ENCODE assay signal across 9 cellular contexts in the genomic region with DNA sequence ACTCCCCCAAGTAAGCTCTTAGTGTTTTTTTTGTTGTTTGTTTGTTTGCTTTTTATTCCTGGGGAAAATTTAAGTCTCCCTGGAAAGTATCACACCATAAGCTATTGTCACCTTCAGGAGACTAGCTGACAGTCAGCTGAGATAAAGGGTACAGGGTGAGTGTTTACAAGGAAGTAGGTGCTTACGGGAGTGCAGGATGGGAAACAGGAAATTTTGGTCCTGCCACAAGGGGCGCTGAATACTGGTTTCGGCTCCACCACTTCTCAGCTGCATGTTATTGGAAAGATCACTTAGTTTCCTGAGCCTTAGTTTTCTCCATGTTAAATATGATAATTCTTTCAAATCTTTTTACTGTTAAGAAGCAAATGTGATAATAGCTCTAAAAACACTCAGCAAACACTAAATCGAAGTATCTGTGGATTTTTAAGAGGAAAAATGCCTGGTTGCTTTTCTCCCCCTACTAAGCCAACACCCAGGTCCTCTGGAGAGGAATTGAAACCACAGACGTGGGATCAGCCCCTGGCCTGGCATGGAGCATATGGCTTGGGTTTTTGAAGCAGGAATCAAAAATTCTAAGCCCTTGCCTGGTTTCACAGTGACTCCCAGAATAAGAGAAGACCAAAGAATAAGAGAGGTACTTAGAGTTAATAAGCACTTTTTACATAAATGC.
DNase-seq lines count a peak whose midpoint lies in the region; ATAC-seq and TF ChIP-seq lines count a peak whose summit lies in the region.
"Had no signal": no experiment of that assay in that cellular context is flagged by ENCODE, and none has a peak within 500 bp of the region (broad histone marks: within the 10 kb centered on the region; RNA-seq: fewer than 3 reads in every experiment).

No MANE protein-coding gene starts in this region.

- DNase-seq in Calu3 (peak; percentile 68), GM23338 (ENCODE audit: low spot score) (peak; percentile 82), NCI-H460 (ENCODE audit: extremely low read depth, low read depth) (peak; percentile 22), Right ventricle myocardium superior (peak; percentile 60), sciatic nerve (ENCODE audit: low spot score) (peak; percentile 65), omental fat pad (ENCODE audit: low spot score) (no peak)
- DNase-seq in activated CD8-positive, alpha-beta T cell treated with anti-CD3 and anti-CD28 coated beads, Interleukin-2, amount 10 ng/mL, durations not matched to agents 7 days and 5 days, result peak; percentile 28

- H3K4me1 ChIP-seq in GM23338 (ENCODE audit: insufficient read depth), result peaks cover 3% of the 10 kb centered on the region; the same call in 1 of the 2 replicates

- H3K4me3 Mint-ChIP-seq in Calu3 (ENCODE audit: low read depth, unreplicated experiment), result no peak overlapping the region
- H3K4me3 Mint-ChIP-seq in GM23338, result no peak overlapping the region
- no peak overlapping the region for H3K4me3 Mint-ChIP-seq in activated CD8-positive, alpha-beta T cell treated with anti-CD3 and anti-CD28 coated beads, Interleukin-2, amount 10 ng/mL, durations not matched to agents 7 days and 5 days

- H3K27ac Mint-ChIP-seq in Calu3 (ENCODE audit: unreplicated experiment) (no peak overlapping the region), GM23338 (peak overlapping the region; percentile 64; the same call in 1 of the 2 replicates)
- H3K27ac Mint-ChIP-seq in activated CD8-positive, alpha-beta T cell treated with anti-CD3 and anti-CD28 coated beads, Interleukin-2, amount 10 ng/mL, durations not matched to agents 7 days and 5 days, result no peak overlapping the region

- no peak overlapping the region for H3K27ac ChIP-seq in GM23338 (ENCODE audit: low read depth)
- H3K27ac ChIP-seq: neutrophil had no signal

- ATAC-seq in GM23338 (peak; percentile 98), Right ventricle myocardium superior (ENCODE audit: poor library complexity) (peak; percentile 86), sciatic nerve (peak; percentile 58), omental fat pad (ENCODE audit: low FRiP score) (no peak), GM21390 (IDR thresholded peaks at IDR 0.05; ENCODE audit: unreplicated experiment) (no peak)
- ATAC-seq in activated CD8-positive, alpha-beta T cell treated with anti-CD3 and anti-CD28 coated beads, Interleukin-2, amount 10 ng/mL, durations not matched to agents 7 days and 5 days, result no peak

- H3K27me3 ChIP-seq in GM23338 (ENCODE audit: insufficient read depth), result no peaks in the 10 kb centered on the region
- H3K27me3 ChIP-seq: neutrophil had no signal

- intact Hi-C loops in Calu3 (cut with micrococcal nuclease; ENCODE audit: unreplicated experiment), result no loop called here
- intact Hi-C loops in Right ventricle myocardium superior (cut with DNase I), result no loop called here
- intact Hi-C loops in sciatic nerve (cut with DNase I), result no loop called here

- POLR2A ChIA-PET in activated CD8-positive, alpha-beta T cell treated with anti-CD3 and anti-CD28 coated beads, Interleukin-2, amount 10 ng/mL, durations not matched to agents 7 days and 5 days (lab: Charles Lee), result no interaction called here

- H2AFZ ChIP-seq in GM23338, result no peak overlapping the region; the same call in 1 of the 2 replicates

- H3K36me3 ChIP-seq in GM23338 (ENCODE audit: insufficient read depth), result no peaks in the 10 kb centered on the region
- H3K36me3 ChIP-seq: neutrophil had no signal

- H3K9me3 Mint-ChIP-seq in Calu3 (ENCODE audit: low read depth, unreplicated experiment) (no peaks in the 10 kb centered on the region), GM23338 (no peaks in the 10 kb centered on the region)
- no peaks in the 10 kb centered on the region for H3K9me3 Mint-ChIP-seq in activated CD8-positive, alpha-beta T cell treated with anti-CD3 and anti-CD28 coated beads, Interleukin-2, amount 10 ng/mL, durations not matched to agents 7 days and 5 days (ENCODE audit: insufficient read depth)

- no peaks in the 10 kb centered on the region for H3F3A ChIP-seq in GM23338 (replicated peaks; ENCODE audit: low read depth)

- H3K4me1 Mint-ChIP-seq in Calu3 (ENCODE audit: low read depth, unreplicated experiment), result no peaks in the 10 kb centered on the region
- peaks cover 12% of the 10 kb centered on the region; the same call in 2 of the 3 replicates for H3K4me1 Mint-ChIP-seq in GM23338
- H3K4me1 Mint-ChIP-seq in activated CD8-positive, alpha-beta T cell treated with anti-CD3 and anti-CD28 coated beads, Interleukin-2, amount 10 ng/mL, durations not matched to agents 7 days and 5 days (ENCODE audit: low read depth), result no peaks in the 10 kb centered on the region

- H3K4me2 ChIP-seq in GM23338, result no peak overlapping the region

- no peaks in the 10 kb centered on the region for H4K20me1 ChIP-seq in GM23338 (replicated peaks; ENCODE audit: insufficient read depth)

- H3K4me3 ChIP-seq in GM23338, result no peak overlapping the region

- no peaks in the 10 kb centered on the region for H3K9me2 ChIP-seq in GM23338 (ENCODE audit: insufficient read depth)

- no peaks in the 10 kb centered on the region for H3K36me3 Mint-ChIP-seq in Calu3 (ENCODE audit: insufficient read depth, unreplicated experiment)
- H3K36me3 Mint-ChIP-seq in GM23338 (ENCODE audit: low read depth), result no peaks in the 10 kb centered on the region
- no peaks in the 10 kb centered on the region for H3K36me3 Mint-ChIP-seq in activated CD8-positive, alpha-beta T cell treated with anti-CD3 and anti-CD28 coated beads, Interleukin-2, amount 10 ng/mL, durations not matched to agents 7 days and 5 days (ENCODE audit: low read depth)

- H3K27me3 Mint-ChIP-seq in Calu3 (ENCODE audit: unreplicated experiment) (no peaks in the 10 kb centered on the region), GM23338 (ENCODE audit: insufficient read depth, low read depth, poor library complexity) (no peaks in the 10 kb centered on the region)
- H3K27me3 Mint-ChIP-seq in activated CD8-positive, alpha-beta T cell treated with anti-CD3 and anti-CD28 coated beads, Interleukin-2, amount 10 ng/mL, durations not matched to agents 7 days and 5 days (ENCODE audit: low read depth), result peaks cover 2% of the 10 kb centered on the region

- TF ChIP-seq CTCF in Calu3 (IDR thresholded peaks at IDR 0.05; ENCODE audit: unreplicated experiment) (peak; percentile 56), GM23338 (conservative IDR thresholded peaks at IDR 0.05; ENCODE audit: low read depth in 2 of 2) (peak; percentile 76 to 77), omental fat pad (IDR thresholded peaks at IDR 0.05) (no peak)

- no peaks in the 10 kb centered on the region for H3K79me2 ChIP-seq in GM23338 (replicated peaks; ENCODE audit: insufficient read depth)

- BruUV-seq in Calu3 (replicated peaks; lab: Mats Ljungman, UMichigan), result no TSS peak

- CTCF ChIA-PET in Calu3 (lab: Charles Lee), result interaction anchor here (0.6 to 1.7 kb wide), 3 partner anchors 35 to 83 kb away, joined by 4 read pairs; no protein-coding TSS in a partner anchor
- CTCF ChIA-PET in activated CD8-positive, alpha-beta T cell treated with anti-CD3 and anti-CD28 coated beads, Interleukin-2, amount 10 ng/mL, durations not matched to agents 7 days and 5 days (lab: Charles Lee), result interaction anchor here (0.5 to 2.0 kb wide), 11 partner anchors 8 to 102 kb away, joined by 3 to 9 read pairs (median 4); no protein-coding TSS in a partner anchor

TF ChIP-seq in GM23338, 12 proteins besides CTCF, POLR2A, EP300 and RAD21:
- TF ChIP-seq, protein P1, sequence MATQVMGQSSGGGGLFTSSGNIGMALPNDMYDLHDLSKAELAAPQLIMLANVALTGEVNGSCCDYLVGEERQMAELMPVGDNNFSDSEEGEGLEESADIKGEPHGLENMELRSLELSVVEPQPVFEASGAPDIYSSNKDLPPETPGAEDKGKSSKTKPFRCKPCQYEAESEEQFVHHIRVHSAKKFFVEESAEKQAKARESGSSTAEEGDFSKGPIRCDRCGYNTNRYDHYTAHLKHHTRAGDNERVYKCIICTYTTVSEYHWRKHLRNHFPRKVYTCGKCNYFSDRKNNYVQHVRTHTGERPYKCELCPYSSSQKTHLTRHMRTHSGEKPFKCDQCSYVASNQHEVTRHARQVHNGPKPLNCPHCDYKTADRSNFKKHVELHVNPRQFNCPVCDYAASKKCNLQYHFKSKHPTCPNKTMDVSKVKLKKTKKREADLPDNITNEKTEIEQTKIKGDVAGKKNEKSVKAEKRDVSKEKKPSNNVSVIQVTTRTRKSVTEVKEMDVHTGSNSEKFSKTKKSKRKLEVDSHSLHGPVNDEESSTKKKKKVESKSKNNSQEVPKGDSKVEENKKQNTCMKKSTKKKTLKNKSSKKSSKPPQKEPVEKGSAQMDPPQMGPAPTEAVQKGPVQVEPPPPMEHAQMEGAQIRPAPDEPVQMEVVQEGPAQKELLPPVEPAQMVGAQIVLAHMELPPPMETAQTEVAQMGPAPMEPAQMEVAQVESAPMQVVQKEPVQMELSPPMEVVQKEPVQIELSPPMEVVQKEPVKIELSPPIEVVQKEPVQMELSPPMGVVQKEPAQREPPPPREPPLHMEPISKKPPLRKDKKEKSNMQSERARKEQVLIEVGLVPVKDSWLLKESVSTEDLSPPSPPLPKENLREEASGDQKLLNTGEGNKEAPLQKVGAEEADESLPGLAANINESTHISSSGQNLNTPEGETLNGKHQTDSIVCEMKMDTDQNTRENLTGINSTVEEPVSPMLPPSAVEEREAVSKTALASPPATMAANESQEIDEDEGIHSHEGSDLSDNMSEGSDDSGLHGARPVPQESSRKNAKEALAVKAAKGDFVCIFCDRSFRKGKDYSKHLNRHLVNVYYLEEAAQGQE (IDR thresholded peaks at IDR 0.05; ENCODE audit: unreplicated experiment), result no peak
- TF ChIP-seq, protein P2, sequence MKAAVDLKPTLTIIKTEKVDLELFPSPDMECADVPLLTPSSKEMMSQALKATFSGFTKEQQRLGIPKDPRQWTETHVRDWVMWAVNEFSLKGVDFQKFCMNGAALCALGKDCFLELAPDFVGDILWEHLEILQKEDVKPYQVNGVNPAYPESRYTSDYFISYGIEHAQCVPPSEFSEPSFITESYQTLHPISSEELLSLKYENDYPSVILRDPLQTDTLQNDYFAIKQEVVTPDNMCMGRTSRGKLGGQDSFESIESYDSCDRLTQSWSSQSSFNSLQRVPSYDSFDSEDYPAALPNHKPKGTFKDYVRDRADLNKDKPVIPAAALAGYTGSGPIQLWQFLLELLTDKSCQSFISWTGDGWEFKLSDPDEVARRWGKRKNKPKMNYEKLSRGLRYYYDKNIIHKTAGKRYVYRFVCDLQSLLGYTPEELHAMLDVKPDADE (IDR thresholded peaks at IDR 0.05), result no peak
TF ChIP-seq in GM23338: peak in this region for 0.

Comparison
In these comparisons a context has a peak if more than half of its experiments do, and no peak if none do; other contexts are left out.
1. CTCF ChIP-seq: peak in Calu3 (single experiment) and GM23338 (2 of 2); none in omental fat pad (0 of 3).
2. ATAC-seq: peak in GM23338 (single experiment), Right ventricle myocardium superior (single experiment) and sciatic nerve (single experiment); none in activated CD8-positive, alpha-beta T cell treated with anti-CD3 and anti-CD28 coated beads, Interleukin-2, amount 10 ng/mL, durations not matched to agents 7 days and 5 days (single experiment), omental fat pad (single experiment) and GM21390 (single experiment).